Comparison of ENCODE assay signal across 11 cellular contexts in the genomic region with DNA sequence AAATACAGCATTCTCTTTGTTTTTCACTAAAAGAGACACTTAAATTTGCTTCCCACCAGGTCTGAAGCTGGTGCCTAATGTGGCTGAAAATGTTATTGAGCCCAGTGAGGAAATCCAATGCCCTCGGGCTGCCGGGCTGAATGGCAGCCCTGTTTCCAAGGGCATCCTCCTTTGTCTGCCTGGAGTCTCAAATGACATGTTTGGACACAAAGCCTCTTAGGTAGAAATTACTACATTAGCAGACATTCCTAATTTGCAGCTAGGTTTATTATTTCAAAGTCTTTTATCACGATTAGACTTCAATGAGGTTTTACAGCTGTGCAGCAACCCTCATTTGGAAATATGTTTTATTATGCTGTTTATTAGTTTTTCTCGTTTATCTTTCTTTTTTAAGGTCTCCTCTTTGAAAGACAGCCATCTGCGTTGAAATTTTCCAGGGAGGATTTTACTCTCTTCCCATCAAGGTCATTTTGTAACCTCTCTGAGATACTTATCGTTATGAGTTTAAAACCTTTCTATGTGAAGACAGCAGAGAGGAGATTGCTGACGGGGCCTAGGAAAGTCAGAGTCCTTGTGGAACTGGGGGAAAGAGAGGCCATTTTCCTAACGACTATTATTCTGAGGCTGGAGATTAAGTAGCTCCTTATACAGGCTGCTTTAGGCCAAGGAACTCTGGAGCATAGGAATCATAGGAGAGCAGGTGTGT. TPM values are rescaled to one million over a fixed set of nuclear protein-coding genes. Genes with fewer than 3 reads are reported as not detected.
DNase-seq lines count a peak whose midpoint lies in the region; ATAC-seq and TF ChIP-seq lines count a peak whose summit lies in the region.
"Had no signal": no experiment of that assay in that cellular context is flagged by ENCODE, and none has a peak within 500 bp of the region (broad histone marks: within the 10 kb centered on the region; RNA-seq: fewer than 3 reads in every experiment).

No MANE protein-coding gene starts in this region.

- peak overlapping the region; percentile 73 for H3K27ac ChIP-seq in cardiac muscle cell
- peak overlapping the region; percentile 65 for H3K27ac ChIP-seq in hepatocyte
- H3K27ac ChIP-seq in spleen, result peak overlapping the region in 3 of 8 donors; percentile 10 to 37 (median 33)

- H3K4me2 ChIP-seq in hepatocyte, result no peak overlapping the region

- H3K4me3 ChIP-seq in cardiac muscle cell (no peak overlapping the region), hepatocyte (no peak overlapping the region), spleen (no peak overlapping the region)

- H4K20me1 ChIP-seq in hepatocyte (ENCODE audit: insufficient read depth, poor library complexity, severe bottlenecking), result no peaks in the 10 kb centered on the region

- no peaks in the 10 kb centered on the region for H3K79me2 ChIP-seq in hepatocyte

- H2AFZ ChIP-seq in hepatocyte, result no peak overlapping the region

- no peaks in the 10 kb centered on the region for H3K36me3 ChIP-seq in cardiac muscle cell
- no peaks in the 10 kb centered on the region for H3K36me3 ChIP-seq in hepatocyte (replicated peaks; ENCODE audit: insufficient read depth, low read depth)
- H3K36me3 ChIP-seq in spleen, result no peaks in the 10 kb centered on the region

- 40% methylated on average over 8 of the region's 8 CpGs for WGBS in hepatocyte (ENCODE audit: low lambda C conversion rate, missing lambda C conversion rate)
- WGBS in spleen, 5 donors, result 57 to 76% (median 74%) methylated on average over 8 of the region's 8 CpGs

- H3K27me3 ChIP-seq in cardiac muscle cell, result no peaks in the 10 kb centered on the region
- H3K27me3 ChIP-seq in hepatocyte, result no peaks in the 10 kb centered on the region
- H3K27me3 ChIP-seq in spleen (replicated peaks in 1 of 7), result no peaks in the 10 kb centered on the region

- H3K9me3 ChIP-seq in cardiac muscle cell (ENCODE audit: low read depth), result no peaks in the 10 kb centered on the region
- no peaks in the 10 kb centered on the region for H3K9me3 ChIP-seq in hepatocyte (ENCODE audit: low read depth)
- H3K9me3 ChIP-seq in spleen, result peaks cover 0 to 8% (median 0%) of the 10 kb centered on the region in 8 donors

- H3K9me2 ChIP-seq in hepatocyte (replicated peaks; ENCODE audit: insufficient read depth), result no peaks in the 10 kb centered on the region

- TF ChIP-seq POLR2A in spleen (IDR thresholded peaks at IDR 0.05), result no peak

- H3K4me1 ChIP-seq in cardiac muscle cell (ENCODE audit: low read depth) (peaks cover 10% of the 10 kb centered on the region), hepatocyte (ENCODE audit: insufficient read depth) (peaks cover 5% of the 10 kb centered on the region), spleen (peaks cover 0 to 3% (median 0%) of the 10 kb centered on the region in 6 donors)

- intact Hi-C loops in left ventricle myocardium superior (cut with micrococcal nuclease) (no loop called here), spleen (cut with DNase I; ENCODE audit: low total_unique reads) (no loop called here)

- DNase-seq in cardiac muscle cell (ENCODE audit: low read depth in 1 of 2, low spot score in 1 of 2) (no peak), left ventricle myocardium superior (no peak), NCI-H82 (lab: John Stamatoyannopoulos, UW) (peak; percentile 48), hepatocyte (ENCODE audit: low spot score) (no peak), spleen (no peak), GM03348 (ENCODE audit: low spot score) (no peak), T-helper 9 cell (no peak)
- DNase-seq: ACHN, erythroblast had no signal

- TF ChIP-seq CTCF in cardiac muscle cell (IDR thresholded peaks at IDR 0.05; ENCODE audit: low read depth, low read length) (no peak), hepatocyte (IDR thresholded peaks at IDR 0.05; ENCODE audit: poor library complexity) (no peak), spleen (IDR thresholded peaks at IDR 0.05 in 8 of 11, conservative IDR thresholded peaks at IDR 0.05 in 3 of 11) (no peak)

- ATAC-seq in left ventricle myocardium superior, result no peak
- no peak for ATAC-seq in HG03442 (IDR thresholded peaks at IDR 0.05; ENCODE audit: unreplicated experiment)
- ATAC-seq: stimulated activated effector memory CD8-positive, alpha-beta T cell treated with anti-CD3 and anti-CD28 coated beads, Interleukin-12 subunit alpha, Interleukin-12 subunit beta, amount 100 ng/mL, for 72 hours had no signal

RNA-seq across cellular contexts. Expression of a gene that starts 59.0 kb away (rescaled TPM):
- 66.5 and 108 TPM in 2 replicates for total RNA-seq in cardiac muscle cell
- polyA plus RNA-seq in cardiac muscle cell, result 28.2 and 42.0 TPM in 2 replicates
- total RNA-seq in left ventricle myocardium superior, result 64.2 TPM
- 36.5 and 52.0 TPM in 2 replicates for total RNA-seq in hepatocyte
- 13.6 and 15.9 TPM in 2 replicates for polyA plus RNA-seq in hepatocyte
- total RNA-seq in spleen, result 10 to 100 TPM; 40.0 to 64.8 (median 47.2) TPM
- polyA plus RNA-seq in spleen, result 10 to 100 TPM in 1 of 3 donors, 1 to 10 TPM in 2; 5.2 to 12.1 (median 9.8) TPM
